Comparison of ENCODE assay signal across 12 cellular contexts in the genomic region with DNA sequence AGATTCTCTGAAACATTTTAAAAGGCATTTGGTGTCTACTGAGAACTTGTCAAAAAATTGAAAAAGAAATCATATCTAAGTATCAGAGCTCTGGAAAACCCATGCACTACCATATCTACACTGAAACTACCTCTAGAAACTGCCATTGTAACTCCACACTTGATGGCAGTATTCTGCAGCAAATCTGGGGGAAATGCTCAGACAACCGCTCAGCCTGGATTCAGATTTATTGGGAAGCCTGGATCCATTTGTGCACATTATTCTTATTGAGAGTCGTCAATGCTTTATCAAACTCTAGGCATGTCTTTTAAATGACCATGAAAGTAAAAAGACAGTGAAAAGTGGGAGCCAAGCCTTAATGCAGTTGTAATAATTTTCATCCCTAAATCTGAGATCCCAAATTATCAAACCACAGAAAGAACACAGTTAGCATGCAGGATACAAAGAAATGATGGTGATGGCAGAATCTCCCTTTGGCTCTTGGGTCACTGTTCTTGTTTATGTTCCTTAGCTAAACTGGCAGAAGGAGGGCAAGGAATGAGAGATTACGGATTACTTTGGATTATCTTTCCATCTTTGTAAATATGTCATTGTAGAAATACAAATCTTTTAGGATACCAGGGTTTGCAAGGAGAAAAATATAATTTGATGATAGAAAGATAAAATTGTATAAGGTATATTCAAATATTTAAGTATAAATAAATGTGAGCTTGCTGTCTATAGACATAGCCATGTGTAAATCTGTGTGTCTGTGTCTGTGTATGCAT.
DNase-seq lines count a peak whose midpoint lies in the region; ATAC-seq, FAIRE-seq and TF ChIP-seq lines count a peak whose summit lies in the region.
"Had no signal": no experiment of that assay in that cellular context is flagged by ENCODE, and none has a peak within 500 bp of the region (broad histone marks: within the 10 kb centered on the region; RNA-seq: fewer than 3 reads in every experiment).

No MANE protein-coding gene starts in this region.

- 45 to 60% (median 50%) methylated on average over 3 of the region's 3 CpGs for WGBS in heart left ventricle, 4 donors
- 47 to 54% (median 49%) methylated on average over 3 of the region's 3 CpGs for WGBS in small intestine, 3 donors

- H3K4me1 ChIP-seq in heart left ventricle (peaks cover 0 to 3% (median 0%) of the 10 kb centered on the region in 12 donors), small intestine (ENCODE audit: control insufficient read depth in 2 of 2, insufficient read depth in 1 of 2, low read depth in 1 of 2, low read length in 1 of 2) (no peaks in the 10 kb centered on the region)

- H3K27me3 ChIP-seq in heart left ventricle, result no peaks in the 10 kb centered on the region
- peaks cover 0 to 2% of the 10 kb centered on the region in 2 donors for H3K27me3 ChIP-seq in small intestine (ENCODE audit: control insufficient read depth in 2 of 2, insufficient read depth in 2 of 2, low read length in 2 of 2)
- H3K27me3 ChIP-seq: BLaER1 had no signal

- H3K4me3 ChIP-seq in heart left ventricle (no peak overlapping the region), skeletal muscle cell (ENCODE audit: low read depth, low read length) (no peak overlapping the region), small intestine (ENCODE audit: low read depth in 1 of 2, low read length in 2 of 2) (no peak overlapping the region)
- H3K4me3 ChIP-seq: BLaER1 had no signal

- peak in 9 of 12 donors; percentile 10 to 64 (median 44) for TF ChIP-seq CTCF in heart left ventricle (IDR thresholded peaks at IDR 0.05)

- FAIRE-seq in small intestine (lab: Jason Lieb, UNC), result no peak
- FAIRE-seq: GM18507 had no signal

- ATAC-seq in SK-N-SH treated with all-trans-retinoic acid at 6 μM for 48 hours (peak; percentile 92), heart left ventricle (peak in 2 of 4 donors; percentile 44 to 64), HG02870 (IDR thresholded peaks at IDR 0.05; ENCODE audit: unreplicated experiment) (no peak)
- ATAC-seq: activated T-cell treated with anti-CD3 and anti-CD28 coated beads, Interleukin-2, amount 50 U/mL, for 4 hours had no signal

- TF ChIP-seq POLR2A in heart left ventricle (IDR thresholded peaks at IDR 0.05), result no peak

- H3K9me3 ChIP-seq in heart left ventricle, result no peaks in the 10 kb centered on the region
- H3K9me3 ChIP-seq in small intestine (ENCODE audit: control insufficient read depth, low read depth), result no peaks in the 10 kb centered on the region
- H3K9me3 ChIP-seq: BLaER1 had no signal

- H3K36me3 ChIP-seq in heart left ventricle (no peaks in the 10 kb centered on the region), small intestine (ENCODE audit: control insufficient read depth in 2 of 2, insufficient read depth in 2 of 2, low read length in 2 of 2) (no peaks in the 10 kb centered on the region)
- H3K36me3 ChIP-seq: BLaER1 had no signal

- intact Hi-C loops in heart left ventricle (cut with DNase I), result loop anchor here in 5 of 10 donors (5.0 to 10.0 kb wide), 3 partner anchors 167 to 1595 kb away; no protein-coding TSS in a partner anchor

- no peak overlapping the region for H3K27ac ChIP-seq in heart left ventricle
- H3K27ac ChIP-seq in small intestine (ENCODE audit: low read depth in 1 of 2, low read length in 1 of 2), result no peak overlapping the region
- H3K27ac ChIP-seq: BLaER1, epithelial cell of prostate had no signal

- DNase-seq in NCI-H2107 treated with DMSO at 0.1 percent for 48 hours (lab: John Stamatoyannopoulos, UW; ENCODE audit: unreplicated experiment), result peak; percentile 81
- DNase-seq in NCI-H2107 (lab: John Stamatoyannopoulos, UW), result no peak
- DNase-seq in heart left ventricle, result no peak
- peak; percentile 18 for DNase-seq in skeletal muscle cell (ENCODE audit: low read depth)
- no peak for DNase-seq in activated naive CD4-positive, alpha-beta T cell treated with Interleukin-2 at 50 U/mL for 16 hours
- DNase-seq in small intestine, result no peak
- DNase-seq: activated T-cell treated with anti-CD3 and anti-CD28 coated beads, Interleukin-2, amount 50 U/mL, for 4 hours had no signal

TF ChIP-seq in SK-N-SH treated with all-trans-retinoic acid at 6 μM for 48 hours, 23 proteins besides CTCF, POLR2A, EP300 and RAD21:
- TF ChIP-seq TCF4 (CRISPR knock-in tag; IDR thresholded peaks at IDR 0.05; ENCODE audit: borderline replicate concordance), result no peak

Comparison
In these comparisons a context has a peak if more than half of its experiments do, and no peak if none do; other contexts are left out.
1. DNase-seq: peak in NCI-H2107 treated with DMSO at 0.1 percent for 48 hours (single experiment) and skeletal muscle cell (single experiment); none in NCI-H2107 (single experiment), heart left ventricle (0 of 5), activated naive CD4-positive, alpha-beta T cell treated with Interleukin-2 at 50 U/mL for 16 hours (single experiment) and small intestine (single experiment).